ENCODE assay signal across 22 cellular contexts in genomic region chr12:50019524-50019923, GRCh38. TPM values are rescaled to one million over a fixed set of nuclear protein-coding genes. Genes with fewer than 3 reads are reported as not detected.
"Had no signal": no experiment of that assay in that cellular context is flagged by ENCODE, and none has a peak within 500 bp of the region (broad histone marks: within the 10 kb centered on the region; RNA-seq: fewer than 3 reads in every experiment).

No MANE protein-coding gene starts in this region.

- H3K36me3 Mint-ChIP-seq: immature natural killer cell, memory B cell, mesothelial cell of epicardium had no signal

- H3K36me3 ChIP-seq: colonic mucosa, left ventricle myocardium inferior, lower lobe of right lung, right lobe of liver had no signal

- H3K4me3 ChIP-seq: colonic mucosa, esophagus squamous epithelium, left ventricle myocardium inferior, lower lobe of right lung, psoas muscle, right lobe of liver, tibial artery had no signal

- H3K27ac Mint-ChIP-seq: memory B cell; mesothelial cell of epicardium; stimulated activated memory B cell treated with anti-CD40 and anti-IgM and Interleukin-4, amounts not matched to agents 10 μg/mL and 1 μg/mL and 100 μg/mL, for 72 hours; stimulated activated naive CD8-positive, alpha-beta T cell treated with anti-CD3 and anti-CD28 coated beads, Interleukin-15, Interleukin-2, amounts not matched to agents 100 ng/mL and 50 ng/mL, for 24 hours had no signal

- H3K9me3 ChIP-seq: colonic mucosa, esophagus squamous epithelium, left ventricle myocardium inferior, lower lobe of right lung, psoas muscle, right lobe of liver, tibial artery had no signal

- H3K9me3 Mint-ChIP-seq: immature natural killer cell; memory B cell; mesothelial cell of epicardium; natural killer cell treated with Interleukin-12 subunit alpha and Interleukin-12 subunit beta and Interleukin-15 and Interleukin-18, amount 100 ng/mL, for 72 hours; stimulated activated memory B cell treated with anti-CD40 and anti-IgM and Interleukin-4, amounts not matched to agents 10 μg/mL and 1 μg/mL and 100 μg/mL, for 72 hours; stimulated activated naive CD8-positive, alpha-beta T cell treated with anti-CD3 and anti-CD28 coated beads, Interleukin-15, Interleukin-2, amounts not matched to agents 100 ng/mL and 50 ng/mL, for 24 hours had no signal

- H3K27me3 Mint-ChIP-seq: memory B cell; natural killer cell treated with Interleukin-12 subunit alpha and Interleukin-12 subunit beta and Interleukin-15 and Interleukin-18, amount 100 ng/mL, for 72 hours; stimulated activated memory B cell treated with anti-CD40 and anti-IgM and Interleukin-4, amounts not matched to agents 10 μg/mL and 1 μg/mL and 100 μg/mL, for 72 hours; stimulated activated naive CD8-positive, alpha-beta T cell treated with anti-CD3 and anti-CD28 coated beads, Interleukin-15, Interleukin-2, amounts not matched to agents 100 ng/mL and 50 ng/mL, for 24 hours had no signal

- H3K4me3 Mint-ChIP-seq: immature natural killer cell; memory B cell; mesothelial cell of epicardium; natural killer cell treated with Interleukin-12 subunit alpha and Interleukin-12 subunit beta and Interleukin-15 and Interleukin-18, amount 100 ng/mL, for 72 hours; stimulated activated memory B cell treated with anti-CD40 and anti-IgM and Interleukin-4, amounts not matched to agents 10 μg/mL and 1 μg/mL and 100 μg/mL, for 72 hours; stimulated activated naive CD8-positive, alpha-beta T cell treated with anti-CD3 and anti-CD28 coated beads, Interleukin-15, Interleukin-2, amounts not matched to agents 100 ng/mL and 50 ng/mL, for 24 hours had no signal

- H3K27me3 ChIP-seq: colonic mucosa, esophagus squamous epithelium, foreskin keratinocyte, right lobe of liver, tibial artery had no signal

- H3K4me1 ChIP-seq: psoas muscle had no signal

- DNase-seq: colonic mucosa; dermis blood vessel endothelial cell; esophagus squamous epithelium; foreskin keratinocyte; immature natural killer cell; left cardiac atrium; left ventricle myocardium inferior; lower lobe of right lung; occipital lobe; psoas muscle; retina; right lobe of liver; stimulated activated CD4-positive, alpha-beta T cell treated with anti-CD3 and anti-CD28 coated beads, Interleukin-4, amount 100 ng/mL, for 1 hour; tibial artery had no signal

- H3K27ac ChIP-seq: colonic mucosa, esophagus squamous epithelium, foreskin keratinocyte, left ventricle myocardium inferior, lower lobe of right lung, psoas muscle, right lobe of liver, tibial artery had no signal

RNA-seq across cellular contexts. Expression of gene AQP6, which starts 46.8 kb away (rescaled TPM):
- total RNA-seq: colonic mucosa; dermis blood vessel endothelial cell; epithelial cell of proximal tubule; esophagus squamous epithelium; left ventricle myocardium inferior; myocyte; natural killer cell treated with Interleukin-12 subunit alpha and Interleukin-12 subunit beta and Interleukin-15 and Interleukin-18, amount 100 ng/mL, for 72 hours; psoas muscle; ureter had no signal

RNA-seq across cellular contexts. Expression of gene AQP5, which starts 57.9 kb away (rescaled TPM):
- total RNA-seq: colonic mucosa; epithelial cell of proximal tubule; foreskin keratinocyte; myocyte; natural killer cell treated with Interleukin-12 subunit alpha and Interleukin-12 subunit beta and Interleukin-15 and Interleukin-18, amount 100 ng/mL, for 72 hours; psoas muscle; right lobe of liver had no signal
